In genomic region chr15:64532921-64533320, GRCh38 we compare ENCODE assay signal across 17 cellular contexts.
DNase-seq lines count a peak whose midpoint lies in the region; ATAC-seq and TF ChIP-seq lines count a peak whose summit lies in the region.
"Had no signal": no experiment of that assay in that cellular context is flagged by ENCODE, and none has a peak within 500 bp of the region (broad histone marks: within the 10 kb centered on the region; RNA-seq: fewer than 3 reads in every experiment).

No MANE protein-coding gene starts in this region.

- no TSS peak for BruUV-seq in IMR-90 (replicated peaks; lab: Mats Ljungman, UMichigan)

- H3K27ac ChIP-seq in BLaER1 treated with 17β-estradiol and CSF1 and Interleukin-3, amounts not matched to agents 10 nM and 100 nM, result no peak overlapping the region
- no peak overlapping the region for H3K27ac ChIP-seq in IMR-90 (ENCODE audit: insufficient read depth, low read length)
- no peak overlapping the region for H3K27ac ChIP-seq in naive thymus-derived CD4-positive, alpha-beta T cell (ENCODE audit: low read depth, low read length)
- H3K27ac ChIP-seq: gastroesophageal sphincter, KMS-11, thoracic aorta had no signal

- no peak overlapping the region for H2BK20ac ChIP-seq in IMR-90 (ENCODE audit: low read depth, low read length)

- no peak overlapping the region for H2AK9ac ChIP-seq in IMR-90 (replicated peaks; ENCODE audit: low read depth, low read length, poor library complexity)

- no peak overlapping the region for H4K8ac ChIP-seq in IMR-90 (ENCODE audit: low read depth in 2 of 2, low read length in 2 of 2)

- no peak overlapping the region for H3K18ac ChIP-seq in IMR-90 (ENCODE audit: low read depth, low read length)

- H3K4me1 ChIP-seq in BLaER1 treated with 17β-estradiol and CSF1 and Interleukin-3, amounts not matched to agents 10 nM and 100 nM, result peaks cover 0 to 47% (median 22%) of the 10 kb centered on the region in 10 experiments; a peak in 16 of 20 replicates
- H3K4me1 ChIP-seq in IMR-90 (ENCODE audit: control insufficient read depth, insufficient read depth, low read length), result peaks cover 10% of the 10 kb centered on the region
- peaks cover 6 to 39% of the 10 kb centered on the region in 2 donors for H3K4me1 ChIP-seq in naive thymus-derived CD4-positive, alpha-beta T cell (ENCODE audit: control insufficient read depth in 2 of 2, insufficient read depth in 2 of 2, low read length in 2 of 2)

- H3K9me1 ChIP-seq in IMR-90 (ENCODE audit: insufficient read depth, low read length), result peaks cover 12% of the 10 kb centered on the region; the same call in 1 of the 2 replicates

- no peak overlapping the region for H4K91ac ChIP-seq in IMR-90 (ENCODE audit: insufficient read depth, low read depth, low read length)

- H3K9me3 Mint-ChIP-seq in activated T-cell treated with anti-CD3 and anti-CD28 coated beads, Interleukin-2, amount 50 U/mL, for 72 hours, result no peaks in the 10 kb centered on the region
- no peaks in the 10 kb centered on the region for H3K9me3 Mint-ChIP-seq in naive thymus-derived CD4-positive, alpha-beta T cell
- H3K9me3 Mint-ChIP-seq: naive B cell had no signal

- H3K23ac ChIP-seq in IMR-90 (ENCODE audit: low read depth, low read length), result no peak overlapping the region

- peaks cover 69% of the 10 kb centered on the region for H3K4me1 Mint-ChIP-seq in activated T-cell treated with anti-CD3 and anti-CD28 coated beads, Interleukin-2, amount 50 U/mL, for 72 hours (ENCODE audit: low read depth)
- H3K4me1 Mint-ChIP-seq in naive thymus-derived CD4-positive, alpha-beta T cell, result peaks cover 44 to 77% (median 62%) of the 10 kb centered on the region in 7 donors

- no peak overlapping the region for H4K5ac ChIP-seq in IMR-90 (ENCODE audit: low read depth, low read length)

- H3K27ac Mint-ChIP-seq in activated T-cell treated with anti-CD3 and anti-CD28 coated beads, Interleukin-2, amount 50 U/mL, for 72 hours, result peak overlapping the region; percentile 98
- H3K27ac Mint-ChIP-seq in naive thymus-derived CD4-positive, alpha-beta T cell, result peak overlapping the region in 8 of 9 donors; percentile 37 to 78 (median 66)

- in situ Hi-C loops in IMR-90 (cut with MboI; ENCODE audit: low sequenced_read_pairs), result no loop called here

- intact Hi-C loops in IMR-90 (cut with micrococcal nuclease), result no loop called here
- intact Hi-C loops in naive thymus-derived CD4-positive, alpha-beta T cell (cut with micrococcal nuclease), result no loop called here

- H2BK5ac ChIP-seq in IMR-90 (ENCODE audit: low read depth, low read length, poor library complexity, severe bottlenecking), result no peak overlapping the region

- CTCF ChIA-PET in IMR-90 (lab: Yijun Ruan, JAX), result interaction anchor here (0.7 kb wide), 1 partner anchor 112 kb away, joined by 4 read pairs; no protein-coding TSS in a partner anchor
- CTCF ChIA-PET in naive thymus-derived CD4-positive, alpha-beta T cell (lab: Charles Lee), result interaction anchor here (0.7 to 1.3 kb wide), 2 partner anchors 25 to 29 kb away, joined by 3 read pairs; no protein-coding TSS in a partner anchor

- TF ChIP-seq RAD21 in IMR-90 (IDR thresholded peaks at IDR 0.05; ENCODE audit: low read length), result no peak

- H2BK15ac ChIP-seq in IMR-90 (ENCODE audit: low read depth, low read length), result no peak overlapping the region

- peak overlapping the region in 7 of 11 experiments; percentile 2 to 42 (median 7); a peak in 9 of 22 replicates for H3K4me2 ChIP-seq in BLaER1 treated with 17β-estradiol and CSF1 and Interleukin-3, amounts not matched to agents 10 nM and 100 nM
- H3K4me2 ChIP-seq in IMR-90 (ENCODE audit: low read depth, low read length), result no peak overlapping the region
- H3K4me2 ChIP-seq: KMS-11 had no signal

- TF ChIP-seq CTCF in IMR-90 (conservative IDR thresholded peaks at IDR 0.05; ENCODE audit: low read depth, low read length), result no peak

- POLR2A ChIA-PET in IMR-90 (lab: Charles Lee; ENCODE audit: unreplicated experiment), result no interaction called here
- POLR2A ChIA-PET in naive thymus-derived CD4-positive, alpha-beta T cell (lab: Charles Lee), result interaction anchor here (0.7 to 1.1 kb wide), 2 partner anchors 19 to 59 kb away, joined by 4 read pairs; no protein-coding TSS in a partner anchor

- DNase-seq in IMR-90 (no peak), medulla oblongata (ENCODE audit: extremely low spot score) (no peak), NCI-H1436 (lab: John Stamatoyannopoulos, UW) (no peak)
- DNase-seq in activated T-cell treated with anti-CD3 and anti-CD28 coated beads, Interleukin-2, amount 50 U/mL, for 72 hours, result peak; percentile 11 to 29
- DNase-seq in naive thymus-derived CD4-positive, alpha-beta T cell, result no peak
- DNase-seq: activated CD8-positive, alpha-beta memory T cell treated with anti-CD3 and anti-CD28 coated beads, Interleukin-2, amount 50 U/mL, for 4 hours; DMS 273 treated with DMSO at 0.1 percent for 48 hours; naive B cell; NCI-H2029; NCI-H526 had no signal

- dilution Hi-C loops in IMR-90 (cut with HindIII; ENCODE audit: low sequenced_read_pairs, unreplicated experiment), result no loop called here

- no peak for TF ChIP-seq POLR2A in IMR-90 (IDR thresholded peaks at IDR 0.05; ENCODE audit: low read depth, low read length)

- H3K4ac ChIP-seq in IMR-90 (ENCODE audit: low read depth, low read length), result no peak overlapping the region

- peaks cover 3 to 4% of the 10 kb centered on the region in 2 donors for H3K36me3 Mint-ChIP-seq in activated T-cell treated with anti-CD3 and anti-CD28 coated beads, Interleukin-2, amount 50 U/mL, for 72 hours (ENCODE audit: insufficient read depth in 2 of 2)
- H3K36me3 Mint-ChIP-seq in naive thymus-derived CD4-positive, alpha-beta T cell, result peaks cover 0 to 40% (median 18%) of the 10 kb centered on the region in 5 donors

- 100% methylated on average over 1 of the region's 7 CpGs; no CpG with 5 or more reads in 1 of the 2 experiments for WGBS in IMR-90 (ENCODE audit: extremely low coverage in 2 of 2, insufficient read length in 1 of 2), 2 experiments

- H2BK120ac ChIP-seq in IMR-90 (ENCODE audit: low read depth, low read length), result no peak overlapping the region

- H3K56ac ChIP-seq in IMR-90 (ENCODE audit: extremely low read depth, insufficient read depth, low read length), result no peak overlapping the region

- no peak overlapping the region for H3K9ac ChIP-seq in BLaER1 treated with 17β-estradiol and CSF1 and Interleukin-3, amounts not matched to agents 10 nM and 100 nM
- no peak overlapping the region for H3K9ac ChIP-seq in IMR-90 (ENCODE audit: low read depth, low read length)
- H3K9ac ChIP-seq: KMS-11 had no signal

- peaks cover 7 to 99% (median 80%) of the 10 kb centered on the region in 11 experiments; a peak in 19 of 22 replicates for H4K20me1 ChIP-seq in BLaER1 treated with 17β-estradiol and CSF1 and Interleukin-3, amounts not matched to agents 10 nM and 100 nM
- peaks cover 55% of the 10 kb centered on the region for H4K20me1 ChIP-seq in IMR-90 (ENCODE audit: insufficient read depth, low read length)

- peaks cover 0 to 14% (median 7%) of the 10 kb centered on the region in 11 experiments; a peak in 9 of 22 replicates for H3K9me3 ChIP-seq in BLaER1 treated with 17β-estradiol and CSF1 and Interleukin-3, amounts not matched to agents 10 nM and 100 nM (replicated peaks in 1 of 11)
- no peaks in the 10 kb centered on the region for H3K9me3 ChIP-seq in IMR-90 (ENCODE audit: control insufficient read depth, insufficient read depth, low read length)
- H3K9me3 ChIP-seq in naive thymus-derived CD4-positive, alpha-beta T cell (ENCODE audit: control insufficient read depth in 2 of 3, low read length in 3 of 3), result no peaks in the 10 kb centered on the region
- H3K9me3 ChIP-seq: gastroesophageal sphincter, thoracic aorta had no signal

- H3K14ac ChIP-seq in IMR-90 (replicated peaks; ENCODE audit: low read depth, low read length), result no peak overlapping the region

- ATAC-seq in IMR-90 (ENCODE audit: low read depth) (no peak), HG02571 (IDR thresholded peaks at IDR 0.05; ENCODE audit: unreplicated experiment) (no peak), esophagus mucosa (no peak)
- peak; percentile 37 to 41 for ATAC-seq in activated T-cell treated with anti-CD3 and anti-CD28 coated beads, Interleukin-2, amount 50 U/mL, for 72 hours (replicated peaks in 1 of 2)
- ATAC-seq in naive thymus-derived CD4-positive, alpha-beta T cell, result no peak
- ATAC-seq: gastroesophageal sphincter, HCT116 had no signal

- no peak overlapping the region for H2AFZ ChIP-seq in IMR-90 (replicated peaks; ENCODE audit: low read length, poor library complexity)

- peaks cover 18 to 61% (median 43%) of the 10 kb centered on the region in 11 experiments; a peak in 21 of 22 replicates for H3K36me3 ChIP-seq in BLaER1 treated with 17β-estradiol and CSF1 and Interleukin-3, amounts not matched to agents 10 nM and 100 nM
- H3K36me3 ChIP-seq in IMR-90 (ENCODE audit: control insufficient read depth, insufficient read depth, low read length), result peaks cover 8% of the 10 kb centered on the region
- H3K36me3 ChIP-seq in naive thymus-derived CD4-positive, alpha-beta T cell (ENCODE audit: control insufficient read depth in 2 of 3, insufficient read depth in 3 of 3, low read length in 3 of 3), result no peaks in the 10 kb centered on the region
- H3K36me3 ChIP-seq: thoracic aorta had no signal

- H3K4me3 ChIP-seq in BLaER1 treated with 17β-estradiol and CSF1 and Interleukin-3, amounts not matched to agents 10 nM and 100 nM, result no peak overlapping the region
- no peak overlapping the region for H3K4me3 ChIP-seq in IMR-90 (ENCODE audit: insufficient read depth, low read depth, low read length)
- H3K4me3 ChIP-seq in naive thymus-derived CD4-positive, alpha-beta T cell (ENCODE audit: low read length), result no peak overlapping the region
- H3K4me3 ChIP-seq: gastroesophageal sphincter, thoracic aorta had no signal

- peak overlapping the region; percentile 73 to 76 for H3K4me3 Mint-ChIP-seq in activated T-cell treated with anti-CD3 and anti-CD28 coated beads, Interleukin-2, amount 50 U/mL, for 72 hours
- H3K4me3 Mint-ChIP-seq in naive thymus-derived CD4-positive, alpha-beta T cell, result peak overlapping the region in 9 of 10 donors; percentile 7 to 75 (median 32)
- H3K4me3 Mint-ChIP-seq: naive B cell had no signal

- no peaks in the 10 kb centered on the region for H3K27me3 ChIP-seq in BLaER1 treated with 17β-estradiol and CSF1 and Interleukin-3, amounts not matched to agents 10 nM and 100 nM
- H3K27me3 ChIP-seq in IMR-90 (ENCODE audit: control insufficient read depth, insufficient read depth, low read length), result no peaks in the 10 kb centered on the region
- no peaks in the 10 kb centered on the region for H3K27me3 ChIP-seq in naive thymus-derived CD4-positive, alpha-beta T cell (ENCODE audit: control insufficient read depth in 2 of 2, insufficient read depth in 2 of 2, low read length in 2 of 2)
- H3K27me3 ChIP-seq: gastroesophageal sphincter had no signal

- no peak overlapping the region for H2AK5ac ChIP-seq in IMR-90 (ENCODE audit: low read depth, low read length)

- no peaks in the 10 kb centered on the region for H3K27me3 Mint-ChIP-seq in activated T-cell treated with anti-CD3 and anti-CD28 coated beads, Interleukin-2, amount 50 U/mL, for 72 hours (ENCODE audit: low read depth)
- no peaks in the 10 kb centered on the region for H3K27me3 Mint-ChIP-seq in naive thymus-derived CD4-positive, alpha-beta T cell
- H3K27me3 Mint-ChIP-seq: naive B cell had no signal

- H3K79me1 ChIP-seq in IMR-90 (ENCODE audit: low read depth in 1 of 2, low read length in 2 of 2), result peaks cover 38 to 80% of the 10 kb centered on the region in 2 experiments

TF ChIP-seq in IMR-90, 13 proteins besides CTCF, POLR2A, EP300 and RAD21 (continues in another document):
- TF ChIP-seq CEBPB (IDR thresholded peaks at IDR 0.05; ENCODE audit: low read depth, low read length), result peak; percentile 52; the same call in 1 of the 2 replicates

Comparison
In these comparisons a context has a peak if more than half of its experiments do, and no peak if none do; other contexts are left out.
1. ATAC-seq: peak in activated T-cell treated with anti-CD3 and anti-CD28 coated beads, Interleukin-2, amount 50 U/mL, for 72 hours (2 of 2); none in IMR-90 (single experiment), naive thymus-derived CD4-positive, alpha-beta T cell (single experiment), HG02571 (single experiment) and esophagus mucosa (single experiment).
2. DNase-seq: peak in activated T-cell treated with anti-CD3 and anti-CD28 coated beads, Interleukin-2, amount 50 U/mL, for 72 hours (2 of 2); none in IMR-90 (single experiment), naive thymus-derived CD4-positive, alpha-beta T cell (0 of 9), medulla oblongata (single experiment) and NCI-H1436 (single experiment).